Comparison of ENCODE assay signal across 19 cellular contexts in genomic region chrX:105463483-105463882, GRCh38.
A peak's percentile ranks its signal among the peaks of the same experiment; 100 is the strongest.
DNase-seq lines count a peak whose midpoint lies in the region; ATAC-seq, FAIRE-seq and TF ChIP-seq lines count a peak whose summit lies in the region.
"Had no signal": no experiment of that assay in that cellular context is flagged by ENCODE, and none has a peak within 500 bp of the region (broad histone marks: within the 10 kb centered on the region; RNA-seq: fewer than 3 reads in every experiment).

No MANE protein-coding gene starts in this region.

- no peak for TF ChIP-seq CTCF in astrocyte (IDR thresholded peaks at IDR 0.05; ENCODE audit: insufficient read depth, low read depth, low read length)
- no peak for TF ChIP-seq CTCF in fibroblast of pulmonary artery (IDR thresholded peaks at IDR 0.05; ENCODE audit: low read length, missing control alignments)

- no peaks in the 10 kb centered on the region for H3K36me3 ChIP-seq in astrocyte (ENCODE audit: insufficient read depth, low read length)
- H3K36me3 ChIP-seq: BLaER1 treated with 17β-estradiol and CSF1 and Interleukin-3, amounts not matched to agents 10 nM and 100 nM; SJSA1 had no signal

- no peak overlapping the region for H3K27ac Mint-ChIP-seq in astrocyte (ENCODE audit: unreplicated experiment)
- H3K27ac Mint-ChIP-seq: CD8-positive, alpha-beta T cell had no signal

- no peaks in the 10 kb centered on the region for H3K27me3 ChIP-seq in astrocyte (ENCODE audit: insufficient read depth, low read length)
- H3K27me3 ChIP-seq: BLaER1 treated with 17β-estradiol and CSF1 and Interleukin-3, amounts not matched to agents 10 nM and 100 nM; SJSA1 had no signal

- no peak for ATAC-seq in HG02798 (IDR thresholded peaks at IDR 0.05; ENCODE audit: poor library complexity, unreplicated experiment)
- ATAC-seq: A549; CD8-positive, alpha-beta T cell; GM12878; K562 had no signal

- no peaks in the 10 kb centered on the region for H3K9me3 Mint-ChIP-seq in astrocyte (ENCODE audit: unreplicated experiment)

- H3K4me3 Mint-ChIP-seq in astrocyte (ENCODE audit: unreplicated experiment), result no peak overlapping the region
- H3K4me3 Mint-ChIP-seq: CD8-positive, alpha-beta T cell had no signal

- no peak overlapping the region for H3K27ac ChIP-seq in astrocyte (ENCODE audit: low read depth, low read length)
- H3K27ac ChIP-seq: A549; BLaER1 treated with 17β-estradiol and CSF1 and Interleukin-3, amounts not matched to agents 10 nM and 100 nM; GM23248 had no signal

- H2AFZ ChIP-seq in astrocyte (ENCODE audit: low read depth, low read length), result no peak overlapping the region
- H2AFZ ChIP-seq: GM23248 had no signal

- H3K4me2 ChIP-seq in astrocyte (ENCODE audit: low read length), result no peak overlapping the region
- H3K4me2 ChIP-seq: A549; BLaER1 treated with 17β-estradiol and CSF1 and Interleukin-3, amounts not matched to agents 10 nM and 100 nM had no signal

- H3K9ac ChIP-seq in astrocyte (ENCODE audit: low read length), result no peak overlapping the region
- H3K9ac ChIP-seq: BLaER1 treated with 17β-estradiol and CSF1 and Interleukin-3, amounts not matched to agents 10 nM and 100 nM; GM23248 had no signal

- H4K20me1 ChIP-seq in astrocyte (ENCODE audit: insufficient read depth, low read length), result no peaks in the 10 kb centered on the region
- H4K20me1 ChIP-seq: BLaER1 treated with 17β-estradiol and CSF1 and Interleukin-3, amounts not matched to agents 10 nM and 100 nM had no signal

- H3K4me1 Mint-ChIP-seq in astrocyte (ENCODE audit: low read depth, unreplicated experiment), result peaks cover 13% of the 10 kb centered on the region

- H3K4me3 ChIP-seq in astrocyte (ENCODE audit: insufficient read depth, low read depth, low read length), result no peak overlapping the region
- no peak overlapping the region for H3K4me3 ChIP-seq in fibroblast of pulmonary artery (replicated peaks; ENCODE audit: low read depth, low read length)
- H3K4me3 ChIP-seq: A549; BLaER1 treated with 17β-estradiol and CSF1 and Interleukin-3, amounts not matched to agents 10 nM and 100 nM; GM12878; GM23248; K562; SJSA1 had no signal

- H3K79me2 ChIP-seq in astrocyte (ENCODE audit: insufficient read depth, low read length), result no peaks in the 10 kb centered on the region

- FAIRE-seq in astrocyte (lab: Jason Lieb, UNC), result peak; percentile 69
- FAIRE-seq: GM12878, K562 had no signal

- H3K4me1 ChIP-seq in astrocyte (ENCODE audit: insufficient read depth, low read length), result peaks cover 4% of the 10 kb centered on the region
- H3K4me1 ChIP-seq: A549; BLaER1 treated with 17β-estradiol and CSF1 and Interleukin-3, amounts not matched to agents 10 nM and 100 nM had no signal

- DNase-seq in NCI-H226, result peak; percentile 22
- no peak for DNase-seq in astrocyte (ENCODE audit: low read depth)
- DNase-seq in fibroblast of pulmonary artery (ENCODE audit: low read depth), result peak; percentile 48
- DNase-seq in putamen (ENCODE audit: low spot score), result peak; percentile 0
- no peak for DNase-seq in NOMO-1 treated with DMSO at 0.1 percent for 48 hours (lab: John Stamatoyannopoulos, UW; ENCODE audit: unreplicated experiment)
- no peak for DNase-seq in NCI-H2107 treated with DMSO at 0.1 percent for 48 hours (lab: John Stamatoyannopoulos, UW; ENCODE audit: unreplicated experiment)
- DNase-seq: Calu3; CD8-positive, alpha-beta T cell; GM23248; NCI-H1105; NCI-H2081 treated with DMSO at 0.1 percent for 48 hours; NCI-H524; NCI-H82 had no signal

- no peaks in the 10 kb centered on the region for H3K36me3 Mint-ChIP-seq in astrocyte (ENCODE audit: low read depth, unreplicated experiment)
- H3K36me3 Mint-ChIP-seq: CD8-positive, alpha-beta T cell had no signal

- no peaks in the 10 kb centered on the region for H3K9me3 ChIP-seq in astrocyte (ENCODE audit: insufficient read depth, low read depth, low read length)
- H3K9me3 ChIP-seq: A549; BLaER1 treated with 17β-estradiol and CSF1 and Interleukin-3, amounts not matched to agents 10 nM and 100 nM; SJSA1 had no signal

- H3K27me3 Mint-ChIP-seq in astrocyte (ENCODE audit: low read depth, unreplicated experiment), result no peaks in the 10 kb centered on the region

Comparison
In these comparisons a context has a peak if more than half of its experiments do, and no peak if none do; other contexts are left out.
1. DNase-seq: peak in NCI-H226 (single experiment), fibroblast of pulmonary artery (single experiment) and putamen (single experiment); none in astrocyte (single experiment), NOMO-1 treated with DMSO at 0.1 percent for 48 hours (single experiment) and NCI-H2107 treated with DMSO at 0.1 percent for 48 hours (single experiment).